25 cellular contexts compared by ENCODE assay signal in genomic region chr2:5330961-5331360, GRCh38.
"Had no signal": no experiment of that assay in that cellular context is flagged by ENCODE, and none has a peak within 500 bp of the region (broad histone marks: within the 10 kb centered on the region; RNA-seq: fewer than 3 reads in every experiment).

No MANE protein-coding gene starts in this region.

- H3K4me1 Mint-ChIP-seq: naive B cell; nephron; stimulated activated naive B cell treated with anti-CD40 and anti-IgM and Interleukin-4, amounts not matched to agents 10 μg/mL and 1 μg/mL and 100 μg/mL, for 72 hours; stimulated activated naive CD8-positive, alpha-beta T cell treated with anti-CD3 and anti-CD28 coated beads, Interleukin-15, amount 100 ng/mL, for 72 hours had no signal

- H3K4me3 ChIP-seq: heart left ventricle, left ventricle myocardium inferior, lower lobe of right lung, prostate gland, right lobe of liver, testis, transverse colon had no signal

- H3K4me1 ChIP-seq: heart left ventricle, left ventricle myocardium inferior, lower lobe of right lung, parathyroid adenoma, prostate gland, right lobe of liver, testis, transverse colon had no signal

- H3K27me3 ChIP-seq: heart left ventricle, right lobe of liver, testis, transverse colon had no signal

- H3K27me3 Mint-ChIP-seq: dendritic cell treated with granulocyte-macrophage colony-stimulating factor and Interleukin-4, amounts not matched to agents 40 ng/mL and 50 ng/mL, for 4 days; stimulated activated naive B cell treated with anti-CD40 and anti-IgM and Interleukin-4, amounts not matched to agents 10 μg/mL and 1 μg/mL and 100 μg/mL, for 72 hours; stimulated activated naive CD8-positive, alpha-beta T cell treated with anti-CD3 and anti-CD28 coated beads, Interleukin-15, amount 100 ng/mL, for 72 hours had no signal

- DNase-seq: cerebellar nuclear complex; heart left ventricle; hippocampal formation; left cardiac atrium; left ventricle myocardium inferior; lower lobe of right lung; mesendoderm; naive B cell; retina; right lobe of liver; stimulated activated CD4-positive, alpha-beta T cell treated with anti-CD3 and anti-CD28 coated beads, Interleukin-15, amount 100 ng/mL, for 24 hours; stimulated activated CD4-positive, alpha-beta T cell treated with anti-CD3 and anti-CD28 coated beads, Interleukin-1b, Interleukin-23, amount 100 ng/mL, for 48 hours; stimulated activated CD4-positive, alpha-beta T cell treated with anti-CD3 and anti-CD28 coated beads, Interleukin-4, amount 100 ng/mL, for 4 hours; stimulated activated naive B cell treated with anti-CD40 and anti-IgM and Interleukin-4, amounts not matched to agents 10 μg/mL and 1 μg/mL and 100 μg/mL, for 72 hours; stimulated activated naive CD8-positive, alpha-beta T cell treated with anti-CD3 and anti-CD28 coated beads, Interleukin-15, amount 100 ng/mL, for 72 hours; testis; transverse colon had no signal

- H3K36me3 ChIP-seq: heart left ventricle, left ventricle myocardium inferior, lower lobe of right lung, prostate gland, right lobe of liver, transverse colon had no signal

- H3K9me3 ChIP-seq: heart left ventricle, left ventricle myocardium inferior, lower lobe of right lung, prostate gland, right lobe of liver, testis, transverse colon had no signal

- H3K36me3 Mint-ChIP-seq: naive B cell; stimulated activated naive B cell treated with anti-CD40 and anti-IgM and Interleukin-4, amounts not matched to agents 10 μg/mL and 1 μg/mL and 100 μg/mL, for 72 hours had no signal

- H3K9ac ChIP-seq: parathyroid adenoma had no signal

- H2AFZ ChIP-seq: parathyroid adenoma had no signal

- H3K27ac Mint-ChIP-seq: dendritic cell treated with granulocyte-macrophage colony-stimulating factor and Interleukin-4, amounts not matched to agents 40 ng/mL and 50 ng/mL, for 4 days; naive B cell; nephron; stimulated activated naive B cell treated with anti-CD40 and anti-IgM and Interleukin-4, amounts not matched to agents 10 μg/mL and 1 μg/mL and 100 μg/mL, for 72 hours; stimulated activated naive CD8-positive, alpha-beta T cell treated with anti-CD3 and anti-CD28 coated beads, Interleukin-15, amount 100 ng/mL, for 72 hours had no signal

- H3K4me3 Mint-ChIP-seq: dendritic cell treated with granulocyte-macrophage colony-stimulating factor and Interleukin-4, amounts not matched to agents 40 ng/mL and 50 ng/mL, for 4 days; naive B cell; nephron; stimulated activated naive B cell treated with anti-CD40 and anti-IgM and Interleukin-4, amounts not matched to agents 10 μg/mL and 1 μg/mL and 100 μg/mL, for 72 hours; stimulated activated naive CD8-positive, alpha-beta T cell treated with anti-CD3 and anti-CD28 coated beads, Interleukin-15, amount 100 ng/mL, for 72 hours had no signal

- FAIRE-seq: colon, endothelial cell of umbilical vein, frontal cortex, islet of Langerhans had no signal

- ATAC-seq: heart left ventricle; left cardiac atrium; lower lobe of right lung; right lobe of liver; stimulated activated naive B cell treated with anti-CD40 and anti-IgM and Interleukin-4, amounts not matched to agents 10 μg/mL and 1 μg/mL and 100 μg/mL, for 72 hours; stimulated activated naive CD8-positive, alpha-beta T cell treated with anti-CD3 and anti-CD28 coated beads, Interleukin-15, amount 100 ng/mL, for 72 hours had no signal

- H3K27ac ChIP-seq: heart left ventricle, left ventricle myocardium inferior, lower lobe of right lung, parathyroid adenoma, prostate gland, right lobe of liver, testis, transverse colon had no signal

- H3K9me3 Mint-ChIP-seq: nephron; stimulated activated naive B cell treated with anti-CD40 and anti-IgM and Interleukin-4, amounts not matched to agents 10 μg/mL and 1 μg/mL and 100 μg/mL, for 72 hours had no signal
